In genomic region chr15:36653851-36654250, GRCh38 we compare ENCODE assay signal across 24 cellular contexts.
DNase-seq lines count a peak whose midpoint lies in the region; ATAC-seq and TF ChIP-seq lines count a peak whose summit lies in the region.
"Had no signal": no experiment of that assay in that cellular context is flagged by ENCODE, and none has a peak within 500 bp of the region (broad histone marks: within the 10 kb centered on the region; RNA-seq: fewer than 3 reads in every experiment).

No MANE protein-coding gene starts in this region.

- TF ChIP-seq POLR2A in prostate gland (IDR thresholded peaks at IDR 0.05) = no peak

- DNase-seq in NCI-H2171 treated with DMSO at 0.1 percent for 48 hours (lab: John Stamatoyannopoulos, UW) (peak; percentile 39), NCI-H2171 (lab: John Stamatoyannopoulos, UW) (no peak), NCI-H69 (lab: John Stamatoyannopoulos, UW) (peak; percentile 73), epithelial cell of prostate (ENCODE audit: low read depth, low spot score) (peak; percentile 75), prostate gland (ENCODE audit: low spot score) (peak; percentile 53), UCSD-AML1 (lab: John Stamatoyannopoulos, UW; ENCODE audit: unreplicated experiment) (no peak)
- DNase-seq in activated CD4-positive, alpha-beta T cell treated with anti-CD3 and anti-CD28 coated beads for 1 hour = no peak
- DNase-seq: AML-193; CD4-positive, alpha-beta T cell; DMS53; EL; GDM1; Kasumi-1; MV-4-11; NCI-H1694 treated with DMSO at 0.1 percent for 48 hours; NCI-H2081 treated with DMSO at 0.1 percent for 48 hours; NCI-H446 treated with DMSO at 0.1 percent for 48 hours; NCI-H526; RPMI8226; SHP77 treated with DMSO at 0.1 percent for 48 hours had no signal

- no peaks in the 10 kb centered on the region for H3K27me3 ChIP-seq in prostate gland (replicated peaks; ENCODE audit: insufficient read depth)
- H3K27me3 ChIP-seq: BLaER1 treated with 17β-estradiol and CSF1 and Interleukin-3, amounts not matched to agents 10 nM and 100 nM had no signal

- no peak for ATAC-seq in GM18867 (IDR thresholded peaks at IDR 0.05; ENCODE audit: unreplicated experiment)
- ATAC-seq: GM12878, K562 had no signal

- H3K36me3 ChIP-seq in prostate gland = no peaks in the 10 kb centered on the region

- no peak overlapping the region for H3K4me3 ChIP-seq in prostate gland
- H3K4me3 ChIP-seq: BLaER1 treated with 17β-estradiol and CSF1 and Interleukin-3, amounts not matched to agents 10 nM and 100 nM; GM12878; K562 had no signal

- H3K9me3 ChIP-seq in prostate gland = no peaks in the 10 kb centered on the region
- H3K9me3 ChIP-seq: BLaER1 treated with 17β-estradiol and CSF1 and Interleukin-3, amounts not matched to agents 10 nM and 100 nM had no signal

- H3K27ac ChIP-seq in epithelial cell of prostate = no peak overlapping the region
- no peak overlapping the region for H3K27ac ChIP-seq in prostate gland
- H3K27ac ChIP-seq: BLaER1 treated with 17β-estradiol and CSF1 and Interleukin-3, amounts not matched to agents 10 nM and 100 nM had no signal

- TF ChIP-seq CTCF in prostate gland (IDR thresholded peaks at IDR 0.05) = no peak

- WGBS in prostate gland = 41% methylated on average over 2 of the region's 2 CpGs

- no peaks in the 10 kb centered on the region for H3K4me1 ChIP-seq in prostate gland (replicated peaks)
- H3K4me1 ChIP-seq: BLaER1 treated with 17β-estradiol and CSF1 and Interleukin-3, amounts not matched to agents 10 nM and 100 nM had no signal

- intact Hi-C loops in prostate gland (cut with DNase I) = no loop called here

Comparison
In these comparisons a context has a peak if more than half of its experiments do, and no peak if none do; other contexts are left out.
1. DNase-seq: peak in NCI-H2171 treated with DMSO at 0.1 percent for 48 hours (single experiment), NCI-H69 (single experiment), epithelial cell of prostate (single experiment) and prostate gland (single experiment); none in NCI-H2171 (single experiment), activated CD4-positive, alpha-beta T cell treated with anti-CD3 and anti-CD28 coated beads for 1 hour (single experiment) and UCSD-AML1 (single experiment).